In the genomic region with DNA sequence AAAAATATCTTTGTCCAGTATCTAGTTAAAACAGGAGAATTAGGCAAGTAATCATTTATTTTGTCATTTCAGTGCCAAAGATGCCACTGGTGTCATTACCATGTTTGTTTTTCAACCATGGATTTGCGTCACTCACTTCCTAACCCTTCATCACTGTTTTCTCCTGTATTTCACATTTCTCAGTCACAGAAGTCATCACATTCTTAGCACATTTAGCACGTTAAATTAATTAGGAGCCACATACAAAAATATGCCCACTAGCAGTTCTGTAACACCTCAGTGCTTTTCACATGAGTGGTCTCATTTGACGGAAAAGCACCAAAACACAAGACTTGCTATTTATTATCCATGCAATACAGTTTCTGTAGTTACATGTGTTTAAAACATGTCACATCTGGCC, we compare ENCODE assay signal across 35 cellular contexts.
"Had no signal": no experiment of that assay in that cellular context is flagged by ENCODE, and none has a peak within 500 bp of the region (broad histone marks: within the 10 kb centered on the region; RNA-seq: fewer than 3 reads in every experiment).

No MANE protein-coding gene starts in this region.

- H3K9me3 ChIP-seq: adrenal gland, body of pancreas, breast epithelium had no signal

- ATAC-seq: activated CD8-positive, alpha-beta T cell treated with anti-CD3 and anti-CD28 coated beads for 36 hours; activated naive CD4-positive, alpha-beta T cell treated with anti-CD3 and anti-CD28 coated beads, Interleukin-2, amount 50 U/mL, for 72 hours; activated T-cell treated with anti-CD3 and anti-CD28 coated beads, Interleukin-2, amount 50 U/mL, for 4 hours; activated T-cell treated with anti-CD3 and anti-CD28 coated beads, Interleukin-2, amount 50 U/mL, for 72 hours; activated T-helper 17 cell treated with anti-CD3 and anti-CD28 coated beads, Interleukin-2, amount 50 U/mL, for 72 hours; body of pancreas had no signal

- H3K4me3 ChIP-seq: adrenal gland, body of pancreas, breast epithelium had no signal

- DNase-seq: activated B cell treated with CpG ODN at 0.5 μM for 24 hours; activated CD4-positive, alpha-beta memory T cell treated with anti-CD3 and anti-CD28 coated beads for 36 hours; activated CD4-positive, alpha-beta T cell treated with anti-CD3 and anti-CD28 coated beads for 4 hours; activated CD4-positive, alpha-beta T cell treated with anti-CD3 and anti-CD28 coated beads, Interleukin-2, amount 10 ng/mL, durations not matched to agents 24 days and 14 days; activated CD4-positive, alpha-beta T cell treated with anti-CD3 and anti-CD28 coated beads, Interleukin-2, amount 50 U/mL, for 1 hour; activated CD4-positive, alpha-beta T cell treated with anti-CD3 and anti-CD28 coated beads, Interleukin-2, amount 50 U/mL, for 4 hours; activated CD4-positive, CD25-positive, alpha-beta regulatory T cell treated with anti-CD3 and anti-CD28 coated beads, Interleukin-2, amount 50 U/mL, for 72 hours; activated CD8-positive, alpha-beta memory T cell treated with anti-CD3 and anti-CD28 coated beads, Interleukin-2, amount 50 U/mL, for 4 hours; activated CD8-positive, alpha-beta T cell treated with anti-CD3 and anti-CD28 coated beads for 36 hours; activated effector memory CD4-positive, alpha-beta T cell treated with anti-CD3 and anti-CD28 coated beads, Interleukin-2, amount 50 U/mL, for 16 hours; activated gamma-delta T cell treated with Interleukin-2 at 50 U/mL for 16 hours; activated naive CD4-positive, alpha-beta T cell; activated naive CD4-positive, alpha-beta T cell treated with anti-CD3 and anti-CD28 coated beads for 36 hours; activated naive CD4-positive, alpha-beta T cell treated with anti-CD3 and anti-CD28 coated beads, Interleukin-2, amount 50 U/mL, for 16 hours; activated naive CD8-positive, alpha-beta T cell treated with anti-CD3 and anti-CD28 coated beads for 36 hours; activated T-cell treated with anti-CD3 and anti-CD28 coated beads for 4 hours; activated T-cell treated with anti-CD3 and anti-CD28 coated beads, Interleukin-2, amount 50 U/mL, for 1 hour; activated T-cell treated with anti-CD3 and anti-CD28 coated beads, Interleukin-2, amount 50 U/mL, for 4 hours; activated T-cell treated with anti-CD3 and anti-CD28 coated beads, Interleukin-2, amount 50 U/mL, for 72 hours; adrenal gland; amniotic stem cell; aorta; body of pancreas; brain microvascular endothelial cell; central memory CD4-positive, alpha-beta T cell; cerebellar nuclear complex; T-helper 1 cell; T-helper 2 cell; T-helper 9 cell had no signal

- H3K27ac ChIP-seq: adrenal gland, body of pancreas, brain microvascular endothelial cell, breast epithelium, VCaP had no signal

- H3K27me3 ChIP-seq: adrenal gland, body of pancreas, brain microvascular endothelial cell, breast epithelium had no signal

- H3K36me3 ChIP-seq: adrenal gland, brain microvascular endothelial cell, breast epithelium had no signal

- H3K4me1 ChIP-seq: adrenal gland, breast epithelium had no signal

- FAIRE-seq: astrocyte, TTC549 had no signal
